Comparison of ENCODE assay signal across 15 cellular contexts in genomic region chr3:65999606-66000005, GRCh38. TPM values are rescaled to one million over a fixed set of nuclear protein-coding genes. Genes with fewer than 3 reads are reported as not detected.
"Had no signal": no experiment of that assay in that cellular context is flagged by ENCODE, and none has a peak within 500 bp of the region (broad histone marks: within the 10 kb centered on the region; RNA-seq: fewer than 3 reads in every experiment).

No MANE protein-coding gene starts in this region.

- H3K27me3 ChIP-seq: gastrocnemius medialis, heart left ventricle, tibial nerve had no signal

- H3K27ac ChIP-seq: coronary artery, tibial nerve had no signal

- H3K9me3 ChIP-seq: gastrocnemius medialis, heart left ventricle, tibial nerve had no signal

- DNase-seq: activated CD4-positive, alpha-beta T cell treated with anti-CD3 and anti-CD28 coated beads, Interleukin-2, amount 50 U/mL, for 1 hour; activated CD8-positive, alpha-beta memory T cell treated with anti-CD3 and anti-CD28 coated beads, Interleukin-2, amount 50 U/mL, for 4 hours; activated naive CD4-positive, alpha-beta T cell treated with anti-CD3 and anti-CD28 coated beads, Interleukin-2, amount 10 ng/mL, durations not matched to agents 7 days and 5 days; activated naive CD8-positive, alpha-beta T cell treated with anti-CD3 and anti-CD28 coated beads, Interleukin-2, amount 50 U/mL, for 24 hours; activated T-cell treated with anti-CD3 and anti-CD28 coated beads, Interleukin-2, amount 50 U/mL, for 4 hours; anterior cingulate cortex; gastrocnemius medialis; heart left ventricle; natural killer cell; stimulated activated CD4-positive, alpha-beta T cell treated with anti-CD3 and anti-CD28 coated beads, Interleukin-2, amount 100 ng/mL, for 24 hours; stimulated activated naive CD4-positive, alpha-beta T cell treated with Interleukin-2 at 50 U/mL for 16 hours; substantia nigra had no signal

- H3K4me1 ChIP-seq: tibial nerve had no signal

- H3K4me3 ChIP-seq: coronary artery, gastrocnemius medialis, heart left ventricle, lung, tibial nerve had no signal

- ATAC-seq: activated naive CD8-positive, alpha-beta T cell treated with anti-CD3 and anti-CD28 coated beads, Interleukin-2, amount 50 U/mL, for 24 hours; activated T-cell treated with anti-CD3 and anti-CD28 coated beads, Interleukin-2, amount 50 U/mL, for 4 hours; gastrocnemius medialis; heart left ventricle; natural killer cell had no signal

- H3K36me3 ChIP-seq: gastrocnemius medialis, heart left ventricle, tibial nerve had no signal

RNA-seq across cellular contexts. Expression of gene MAGI1, which starts 39.1 kb away (rescaled TPM):
- total RNA-seq: natural killer cell had no signal
